ENCODE assay signal across 2 cellular contexts in genomic region chr9:128193469-128194096, GRCh38.
TF ChIP-seq lines count a peak whose summit lies in the region.

No MANE protein-coding gene starts in this region.

TF ChIP-seq in SK-N-SH, 30 proteins besides CTCF, POLR2A, EP300 and RAD21:
- TF ChIP-seq TCF12 (IDR thresholded peaks at IDR 0.05) (no peak), JUND (IDR thresholded peaks at IDR 0.05) (no peak), GABPA (IDR thresholded peaks at IDR 0.05; ENCODE audit: low read depth) (no peak), GATA2 (CRISPR knock-in tag; IDR thresholded peaks at IDR 0.05) (no peak), TAF1 (IDR thresholded peaks at IDR 0.05; ENCODE audit: borderline replicate concordance, low read depth, low read length) (no peak), FOSL2 (IDR thresholded peaks at IDR 0.05; ENCODE audit: borderline replicate concordance, low read depth) (no peak), SIN3A (IDR thresholded peaks at IDR 0.05; ENCODE audit: borderline replicate concordance, low read depth, low read length) (no peak), POLR2AphosphoS5 (IDR thresholded peaks at IDR 0.05; ENCODE audit: low read depth, low read length) (no peak), ELF1 (IDR thresholded peaks at IDR 0.05) (no peak), USF2 (IDR thresholded peaks at IDR 0.05; ENCODE audit: borderline replicate concordance, low read depth, low read length) (no peak), MEF2A (IDR thresholded peaks at IDR 0.05; ENCODE audit: borderline replicate concordance, low read depth) (no peak), SMC3 (IDR thresholded peaks at IDR 0.05; ENCODE audit: low read depth, low read length) (no peak), RCOR1 (IDR thresholded peaks at IDR 0.05; ENCODE audit: low read length) (no peak)

TF ChIP-seq in SK-N-SH treated with all-trans-retinoic acid at 6 μM for 48 hours, 23 proteins besides CTCF, POLR2A, EP300 and RAD21:
- TF ChIP-seq PATZ1 (CRISPR knock-in tag; IDR thresholded peaks at IDR 0.05; ENCODE audit: borderline replicate concordance) (no peak), ZNF565 (CRISPR knock-in tag; conservative IDR thresholded peaks at IDR 0.05; ENCODE audit: low read depth) (no peak), PPARA (CRISPR knock-in tag; IDR thresholded peaks at IDR 0.05; ENCODE audit: borderline replicate concordance) (no peak), ESRRG (CRISPR knock-in tag; IDR thresholded peaks at IDR 0.05) (no peak), ZNF70 (CRISPR knock-in tag; IDR thresholded peaks at IDR 0.05) (no peak), POU6F1 (CRISPR knock-in tag; IDR thresholded peaks at IDR 0.05; ENCODE audit: borderline replicate concordance, low read depth) (no peak), ZNF8 (CRISPR knock-in tag; IDR thresholded peaks at IDR 0.05) (no peak), OSR1 (CRISPR knock-in tag; IDR thresholded peaks at IDR 0.05) (no peak), ARNTL (CRISPR knock-in tag; IDR thresholded peaks at IDR 0.05; ENCODE audit: borderline replicate concordance, low read depth) (no peak), TSHZ2 (CRISPR knock-in tag; IDR thresholded peaks at IDR 0.05) (no peak), ZC3H10 (CRISPR knock-in tag; IDR thresholded peaks at IDR 0.05) (no peak), CSRNP3 (CRISPR knock-in tag; IDR thresholded peaks at IDR 0.05) (no peak), CSDC2 (CRISPR knock-in tag; IDR thresholded peaks at IDR 0.05) (no peak), CREB5 (CRISPR knock-in tag; IDR thresholded peaks at IDR 0.05; ENCODE audit: low read depth) (no peak), ZFP3 (CRISPR knock-in tag; IDR thresholded peaks at IDR 0.05) (no peak), GLIS3 (CRISPR knock-in tag; IDR thresholded peaks at IDR 0.05) (no peak)
